8 cellular contexts compared by ENCODE assay signal in the genomic region with DNA sequence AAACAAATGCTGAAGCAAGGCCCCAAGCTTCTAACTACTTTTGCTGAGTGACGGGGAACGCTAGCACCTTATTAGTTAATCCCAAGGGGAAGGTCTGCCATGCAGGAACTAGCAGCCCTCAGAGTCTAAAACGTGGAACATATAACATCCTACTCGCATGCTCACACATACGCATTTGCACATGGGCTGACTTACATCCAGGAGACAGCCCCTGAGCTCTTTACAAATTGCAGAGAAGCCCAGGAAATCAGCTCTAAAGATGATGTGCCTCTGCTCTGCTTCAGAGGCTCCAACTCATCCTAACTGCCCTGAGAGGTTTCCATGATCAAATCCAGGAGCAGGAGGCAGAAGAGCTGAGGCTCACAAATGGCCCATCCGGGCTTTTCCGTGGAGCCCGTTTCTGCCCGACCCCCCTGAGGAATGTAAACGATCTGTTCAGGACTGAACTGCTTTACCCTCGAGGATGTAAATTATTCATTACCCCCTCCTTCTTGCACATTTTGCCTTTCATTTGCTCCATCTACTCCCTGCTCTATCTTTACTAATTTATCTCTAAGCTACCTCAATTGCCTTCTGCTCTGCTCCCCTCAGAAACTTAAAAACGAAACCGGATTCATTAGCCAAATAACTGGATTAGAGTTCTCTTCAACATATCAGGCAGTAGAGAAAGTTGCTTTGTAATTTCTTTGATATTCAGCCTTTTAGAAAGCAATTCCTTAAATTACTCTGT.
A peak's percentile ranks its signal among the peaks of the same experiment; 100 is the strongest.
DNase-seq lines count a peak whose midpoint lies in the region; ATAC-seq, FAIRE-seq and TF ChIP-seq lines count a peak whose summit lies in the region.

No MANE protein-coding gene starts in this region.

- TF ChIP-seq CTCF in CD8-positive, alpha-beta T cell (IDR thresholded peaks at IDR 0.05): no peak
- TF ChIP-seq CTCF in astrocyte of the spinal cord (IDR thresholded peaks at IDR 0.05; ENCODE audit: low read depth, low read length) (no peak), lower lobe of right lung (IDR thresholded peaks at IDR 0.05) (no peak)

- CTCF ChIA-PET in CD8-positive, alpha-beta T cell (lab: Charles Lee): interaction anchor here (0.6 to 4.7 kb wide), 29 partner anchors 8 to 1317 kb away, joined by 3 to 47 read pairs (median 5); no protein-coding TSS in a partner anchor

- H3K36me3 ChIP-seq in CD8-positive, alpha-beta T cell (ENCODE audit: insufficient read depth, low read length): no peaks in the 10 kb centered on the region
- H3K36me3 ChIP-seq in lower lobe of right lung: no peaks in the 10 kb centered on the region

- peak overlapping the region; percentile 65 for H3K4me3 Mint-ChIP-seq in CD8-positive, alpha-beta T cell

- in situ Hi-C loops in astrocyte of the spinal cord (cut with HindIII; ENCODE audit: low sequenced_read_pairs): no loop called here

- H3K4me1 Mint-ChIP-seq in CD8-positive, alpha-beta T cell (ENCODE audit: low read depth): peaks cover 13% of the 10 kb centered on the region

- no peak for FAIRE-seq in urothelium cell line (lab: Jason Lieb, UNC)

- no peaks in the 10 kb centered on the region for H3K9me3 Mint-ChIP-seq in CD8-positive, alpha-beta T cell

- DNase-seq in CD8-positive, alpha-beta T cell: no peak
- DNase-seq in astrocyte of the spinal cord (ENCODE audit: low read depth, low spot score) (no peak), lower lobe of right lung (no peak), urothelium cell line (ENCODE audit: low spot score) (peak; percentile 48)
- no peak for DNase-seq in stimulated activated CD4-positive, alpha-beta T cell treated with anti-CD3 and anti-CD28 coated beads, Interleukin-1b, Interleukin-23, amount 100 ng/mL, for 48 hours

- ATAC-seq in CD8-positive, alpha-beta T cell: no peak
- ATAC-seq in HG03175 (IDR thresholded peaks at IDR 0.05; ENCODE audit: unreplicated experiment): peak; percentile 5
- peak in 1 of 2 donors; percentile 35 for ATAC-seq in lower lobe of right lung
- no peak for ATAC-seq in GM19397 (IDR thresholded peaks at IDR 0.05; ENCODE audit: unreplicated experiment)
- ATAC-seq in GM19455 (IDR thresholded peaks at IDR 0.05; ENCODE audit: unreplicated experiment): no peak

- no peaks in the 10 kb centered on the region for H3K9me3 ChIP-seq in CD8-positive, alpha-beta T cell (ENCODE audit: low read length)
- no peaks in the 10 kb centered on the region for H3K9me3 ChIP-seq in lower lobe of right lung

- H3K27ac Mint-ChIP-seq in CD8-positive, alpha-beta T cell: no peak overlapping the region

- H3K27ac ChIP-seq in CD8-positive, alpha-beta T cell (ENCODE audit: low read depth, low read length): no peak overlapping the region
- peak overlapping the region; percentile 31 for H3K27ac ChIP-seq in lower lobe of right lung

- peaks cover 4% of the 10 kb centered on the region for H3K4me1 ChIP-seq in CD8-positive, alpha-beta T cell (ENCODE audit: insufficient read depth, low read length)
- H3K4me1 ChIP-seq in lower lobe of right lung: peaks cover 11% of the 10 kb centered on the region

- H3K27me3 Mint-ChIP-seq in CD8-positive, alpha-beta T cell (ENCODE audit: low read depth): peaks cover 6% of the 10 kb centered on the region

- H3K4me3 ChIP-seq in CD8-positive, alpha-beta T cell (ENCODE audit: low read depth, low read length): no peak overlapping the region
- H3K4me3 ChIP-seq in astrocyte of the spinal cord (ENCODE audit: low read depth, low read length) (peak overlapping the region; percentile 44), lower lobe of right lung (peak overlapping the region; percentile 54)

- intact Hi-C loops in CD8-positive, alpha-beta T cell (cut with DNase I, micrococcal nuclease): loop anchor here (5.0 to 10.0 kb wide), 5 partner anchors 307 to 1679 kb away; no protein-coding TSS in a partner anchor
- intact Hi-C loops in lower lobe of right lung (cut with DNase I): no loop called here

- POLR2A ChIA-PET in CD8-positive, alpha-beta T cell (lab: Charles Lee): interaction anchor here (0.5 kb wide), 1 partner anchor 554 kb away, joined by 4 read pairs; no protein-coding TSS in a partner anchor

- peaks cover 1% of the 10 kb centered on the region for H3K36me3 Mint-ChIP-seq in CD8-positive, alpha-beta T cell

- no peaks in the 10 kb centered on the region for H3K27me3 ChIP-seq in CD8-positive, alpha-beta T cell (ENCODE audit: insufficient read depth, low read length)
- no peaks in the 10 kb centered on the region for H3K27me3 ChIP-seq in lower lobe of right lung (ENCODE audit: low read depth)
